Comparison of ENCODE assay signal across 8 cellular contexts in the genomic region with DNA sequence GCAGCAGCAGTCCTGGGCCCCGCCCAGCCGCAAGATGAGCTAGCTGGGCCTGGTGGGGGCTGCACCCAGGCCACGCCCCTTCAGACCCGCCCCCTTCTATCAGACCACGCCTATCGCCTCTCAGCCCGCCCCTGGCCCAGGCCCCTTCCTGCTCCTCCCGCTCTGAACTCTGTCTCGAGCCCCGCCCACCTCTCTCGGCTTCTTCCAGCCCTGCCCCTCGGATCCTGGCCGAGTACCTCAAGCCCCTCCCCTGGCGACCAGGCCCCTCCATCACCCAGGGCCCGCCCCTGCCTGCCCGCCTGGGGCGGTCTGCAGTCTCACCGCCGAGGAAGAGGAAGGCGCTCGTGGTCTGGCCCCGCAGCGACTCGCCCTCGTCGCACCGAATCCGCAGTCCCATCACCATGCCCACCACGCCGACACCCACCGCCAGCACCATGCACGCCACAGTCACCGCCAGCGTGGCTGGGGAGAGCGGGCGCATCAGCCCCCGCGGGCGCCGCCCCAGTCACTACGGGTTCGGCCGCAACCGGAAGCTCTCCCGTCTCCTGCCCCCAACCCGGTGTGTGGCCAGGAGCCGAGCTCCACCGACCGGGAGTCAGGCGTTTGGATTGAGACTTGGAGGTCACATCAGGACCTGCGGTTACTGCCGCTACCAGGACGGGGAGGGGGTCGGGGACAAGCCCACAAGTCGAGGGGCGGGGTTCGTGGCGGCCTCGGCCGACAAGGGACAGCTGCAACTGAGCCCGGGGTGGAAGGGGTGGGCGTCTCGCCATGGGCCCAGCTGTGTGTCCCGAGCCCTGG. TPM values are rescaled to one million over a fixed set of nuclear protein-coding genes. Genes with fewer than 3 reads are reported as not detected.
DNase-seq lines count a peak whose midpoint lies in the region; ATAC-seq and TF ChIP-seq lines count a peak whose summit lies in the region.

No MANE protein-coding gene starts in this region.

- H3K27me3 Mint-ChIP-seq in activated CD4-positive, alpha-beta memory T cell treated with anti-CD3 and anti-CD28 coated beads for 36 hours, result no peaks in the 10 kb centered on the region

- DNase-seq in 8988T (peak; percentile 79), NCI-H82 (lab: John Stamatoyannopoulos, UW) (peak; percentile 99), dorsolateral prefrontal cortex (peak; percentile 94 to 99 (median 98)), lower leg skin (ENCODE audit: low spot score in 2 of 2) (peak; percentile 99 to 100)
- DNase-seq in activated CD4-positive, alpha-beta memory T cell treated with anti-CD3 and anti-CD28 coated beads for 36 hours, result peak; percentile 100
- peak; percentile 95 to 97 for DNase-seq in stimulated activated CD4-positive, alpha-beta T cell treated with anti-CD3 and anti-CD28 coated beads, Interleukin-4, amount 100 ng/mL, for 4 hours

- H3K27ac ChIP-seq in dorsolateral prefrontal cortex, result peak overlapping the region; percentile 80 to 99 (median 94)

- TF ChIP-seq CTCF in dorsolateral prefrontal cortex (IDR thresholded peaks at IDR 0.05 in 54 of 56, conservative IDR thresholded peaks at IDR 0.05 in 2 of 56; ENCODE audit: low read depth in 1 of 56, partially characterized antibody in 56 of 56), result peak in 19 of 56 donors; percentile 3 to 39 (median 19)
- no peak for TF ChIP-seq CTCF in lower leg skin (IDR thresholded peaks at IDR 0.05)

- TF ChIP-seq POLR2A in GM18526 (IDR thresholded peaks at IDR 0.05; ENCODE audit: extremely low read depth, insufficient read length) (peak; percentile 71), lower leg skin (IDR thresholded peaks at IDR 0.05) (no peak)

- WGBS in lower leg skin, 2 donors, result 3% methylated on average over 27 to 35 of the region's 64 CpGs

- POLR2A ChIA-PET in activated CD4-positive, alpha-beta memory T cell treated with anti-CD3 and anti-CD28 coated beads for 36 hours (lab: Charles Lee), result interaction anchor here (1.1 to 2.9 kb wide), 4 partner anchors 27 to 81 kb away, joined by 3 to 22 read pairs (median 4); no protein-coding TSS in a partner anchor

- CTCF ChIA-PET in activated CD4-positive, alpha-beta memory T cell treated with anti-CD3 and anti-CD28 coated beads for 36 hours (lab: Charles Lee), result interaction anchor here (0.6 to 1.6 kb wide), 3 partner anchors 27 to 31 kb away, joined by 3 to 12 read pairs (median 3); no protein-coding TSS in a partner anchor

- peaks cover 57% of the 10 kb centered on the region for H3K4me1 Mint-ChIP-seq in activated CD4-positive, alpha-beta memory T cell treated with anti-CD3 and anti-CD28 coated beads for 36 hours (ENCODE audit: low read depth)

- ATAC-seq in HG03064 (IDR thresholded peaks at IDR 0.05; ENCODE audit: low read depth, unreplicated experiment), result peak; percentile 52

- H3K4me3 ChIP-seq in dorsolateral prefrontal cortex (peak overlapping the region; percentile 66 to 99 (median 86)), lower leg skin (ENCODE audit: low read depth, poor library complexity, severe bottlenecking) (peak overlapping the region; percentile 70)

- H3K36me3 Mint-ChIP-seq in activated CD4-positive, alpha-beta memory T cell treated with anti-CD3 and anti-CD28 coated beads for 36 hours, result peaks cover 26% of the 10 kb centered on the region

- H3K27me3 ChIP-seq in dorsolateral prefrontal cortex, result no peaks in the 10 kb centered on the region

- H3K27ac Mint-ChIP-seq in activated CD4-positive, alpha-beta memory T cell treated with anti-CD3 and anti-CD28 coated beads for 36 hours, result peak overlapping the region; percentile 96

- H3K4me3 Mint-ChIP-seq in activated CD4-positive, alpha-beta memory T cell treated with anti-CD3 and anti-CD28 coated beads for 36 hours, result peak overlapping the region; percentile 99

- H3K9me3 Mint-ChIP-seq in activated CD4-positive, alpha-beta memory T cell treated with anti-CD3 and anti-CD28 coated beads for 36 hours, result no peaks in the 10 kb centered on the region

- intact Hi-C loops in activated CD4-positive, alpha-beta memory T cell treated with anti-CD3 and anti-CD28 coated beads for 36 hours (cut with micrococcal nuclease), result loop anchor here (1.0 kb wide), 2 partner anchors 27 to 28 kb away; no protein-coding TSS in a partner anchor
- intact Hi-C loops in dorsolateral prefrontal cortex (cut with DNase I) (loop anchor here in 1 of 2 donors (1.0 kb wide), 1 partner anchor 27 kb away; no protein-coding TSS in a partner anchor), lower leg skin (cut with DNase I; ENCODE audit: low total_unique reads) (no loop called here)

RNA-seq across cellular contexts. Expression of a gene that starts 1.0 kb away (rescaled TPM):
- total RNA-seq in activated CD4-positive, alpha-beta memory T cell treated with anti-CD3 and anti-CD28 coated beads for 36 hours, result 1 to 10 TPM; 2.8 to 4.8 TPM
- total RNA-seq in dorsolateral prefrontal cortex (1 to 10 TPM in 102 of 120 experiments, under 1 TPM in 1, not detected in 17; 0.97 to 9.2 (median 2.6) TPM), lower leg skin (1 to 10 TPM in 1 of 4 donors, not detected in 3; 1.8 TPM)

RNA-seq across cellular contexts. Expression of a gene that starts 1.6 kb away (rescaled TPM):
- 100 to 1,000 TPM; 190 to 193 TPM for total RNA-seq in activated CD4-positive, alpha-beta memory T cell treated with anti-CD3 and anti-CD28 coated beads for 36 hours
- 100 to 1,000 TPM in 42 of 120 experiments, 10 to 100 TPM in 78; 45.6 to 130 (median 94.3) TPM for total RNA-seq in dorsolateral prefrontal cortex
- 10 to 100 TPM; 52.5 to 79.2 (median 74.5) TPM for total RNA-seq in lower leg skin

RNA-seq across cellular contexts. Expression of a gene that starts 4.7 kb away (rescaled TPM):
- total RNA-seq in activated CD4-positive, alpha-beta memory T cell treated with anti-CD3 and anti-CD28 coated beads for 36 hours, result 100 to 1,000 TPM; 140 to 149 TPM
- total RNA-seq in dorsolateral prefrontal cortex (1 to 10 TPM in 53 of 120 experiments, under 1 TPM in 18, not detected in 49; 0.57 to 6.5 (median 1.6) TPM), lower leg skin (1 to 10 TPM in 1 of 4 donors, not detected in 3; 1.3 TPM)

RNA-seq across cellular contexts. Expression of a gene that starts 20.0 kb away (rescaled TPM):
- under 1 TPM; 0.36 to 0.64 TPM for total RNA-seq in activated CD4-positive, alpha-beta memory T cell treated with anti-CD3 and anti-CD28 coated beads for 36 hours
- total RNA-seq in dorsolateral prefrontal cortex, result not detected
- total RNA-seq in lower leg skin, result not detected

RNA-seq across cellular contexts. Expression of a gene that starts 22.6 kb away (rescaled TPM):
- total RNA-seq in activated CD4-positive, alpha-beta memory T cell treated with anti-CD3 and anti-CD28 coated beads for 36 hours, result not detected
- total RNA-seq in dorsolateral prefrontal cortex, result under 1 TPM in 17 of 120 experiments, not detected in 103; 0.33 to 0.94 (median 0.50) TPM
- total RNA-seq in lower leg skin, result not detected

Comparison
In these comparisons a context has a peak if more than half of its experiments do, and no peak if none do; other contexts are left out.
1. Peak in every context shown above with its lines: DNase-seq, ATAC-seq, H3K4me3 ChIP-seq and H3K27ac ChIP-seq.
2. RNA of a gene that starts 4.7 kb away (total RNA-seq): 140 to 149 TPM in activated CD4-positive, alpha-beta memory T cell treated with anti-CD3 and anti-CD28 coated beads for 36 hours; 0.57 to 6.5 TPM in dorsolateral prefrontal cortex and 1.3 TPM in lower leg skin; every median in the first group is over 10 times any median in the second.